Comparison of ENCODE assay signal across 34 cellular contexts in genomic region chr5:2378976-2379375, GRCh38.
"Had no signal": no experiment of that assay in that cellular context is flagged by ENCODE, and none has a peak within 500 bp of the region (broad histone marks: within the 10 kb centered on the region; RNA-seq: fewer than 3 reads in every experiment).

No MANE protein-coding gene starts in this region.

- H3K27me3 ChIP-seq: adrenal gland, body of pancreas, colonic mucosa, foreskin keratinocyte had no signal

- H3K9me3 Mint-ChIP-seq: activated CD4-positive, alpha-beta memory T cell treated with anti-CD3 and anti-CD28 coated beads for 36 hours; activated CD4-positive, alpha-beta T cell treated with anti-CD3 and anti-CD28 coated beads, Interleukin-2, amount 10 ng/mL, durations not matched to agents 24 days and 14 days; activated naive CD4-positive, alpha-beta T cell treated with anti-CD3 and anti-CD28 coated beads for 36 hours; activated naive CD4-positive, alpha-beta T cell treated with anti-CD3 and anti-CD28 coated beads, Interleukin-2, amount 50 U/mL, for 24 hours; activated naive CD8-positive, alpha-beta T cell treated with anti-CD3 and anti-CD28 coated beads for 36 hours; activated naive CD8-positive, alpha-beta T cell treated with anti-CD3 and anti-CD28 coated beads, Interleukin-2, amount 50 U/mL, for 24 hours; activated T-helper 1 cell treated with anti-CD3 and anti-CD28 coated beads, Interleukin-12 subunit alpha, Interleukin-12 subunit beta, Interleukin-2, Interleukin-4 antibody, amounts not matched to agents 30 ng/mL and 10 ng/mL and 1 ng/mL, durations not matched to agents 14 hours and 24 hours and 36 hours; activated T-helper 2 cell treated with anti-CD3 and anti-CD28 coated beads, Interferon-gamma antibody, Interleukin-2, Interleukin-4, amounts not matched to agents 10 μg/mL and 5 μg/mL and 100 μg/mL, durations not matched to agents 14 hours and 24 hours and 36 hours; endodermal cell; T-helper 2 cell treated with Interferon-gamma antibody and Interleukin-4, amounts not matched to agents 5 μg/mL and 100 μg/mL, for 36 hours had no signal

- H3K4me3 ChIP-seq: adrenal gland, body of pancreas, colonic mucosa, esophagus muscularis mucosa, gastroesophageal sphincter had no signal

- H3K27ac Mint-ChIP-seq: activated CD4-positive, alpha-beta memory T cell treated with anti-CD3 and anti-CD28 coated beads for 36 hours; activated CD4-positive, alpha-beta T cell treated with anti-CD3 and anti-CD28 coated beads for 36 hours; activated CD4-positive, alpha-beta T cell treated with anti-CD3 and anti-CD28 coated beads, Interleukin-2, amount 10 ng/mL, durations not matched to agents 24 days and 14 days; activated CD8-positive, alpha-beta memory T cell treated with anti-CD3 and anti-CD28 coated beads, Interleukin-2, amount 10 ng/mL, durations not matched to agents 7 days and 5 days; activated CD8-positive, alpha-beta T cell treated with anti-CD3 and anti-CD28 coated beads, Interleukin-2, amount 10 ng/mL, durations not matched to agents 7 days and 5 days; activated naive CD4-positive, alpha-beta T cell treated with anti-CD3 and anti-CD28 coated beads for 36 hours; activated naive CD4-positive, alpha-beta T cell treated with anti-CD3 and anti-CD28 coated beads, Interleukin-2, amount 50 U/mL, for 24 hours; activated naive CD8-positive, alpha-beta T cell treated with anti-CD3 and anti-CD28 coated beads for 36 hours; activated naive CD8-positive, alpha-beta T cell treated with anti-CD3 and anti-CD28 coated beads, Interleukin-2, amount 50 U/mL, for 24 hours; activated T-helper 1 cell treated with anti-CD3 and anti-CD28 coated beads, Interleukin-12 subunit alpha, Interleukin-12 subunit beta, Interleukin-2, Interleukin-4 antibody, amounts not matched to agents 30 ng/mL and 10 ng/mL and 1 ng/mL, durations not matched to agents 14 hours and 24 hours and 36 hours; activated T-helper 2 cell treated with anti-CD3 and anti-CD28 coated beads, Interferon-gamma antibody, Interleukin-2, Interleukin-4, amounts not matched to agents 10 μg/mL and 5 μg/mL and 100 μg/mL, durations not matched to agents 14 hours and 24 hours and 36 hours; endodermal cell; T-helper 17 cell; T-helper 2 cell treated with Interferon-gamma antibody and Interleukin-4, amounts not matched to agents 5 μg/mL and 100 μg/mL, for 36 hours had no signal

- H3K4me3 Mint-ChIP-seq: activated CD4-positive, alpha-beta memory T cell treated with anti-CD3 and anti-CD28 coated beads for 36 hours; activated CD4-positive, alpha-beta T cell treated with anti-CD3 and anti-CD28 coated beads for 36 hours; activated CD4-positive, alpha-beta T cell treated with anti-CD3 and anti-CD28 coated beads, Interleukin-2, amount 10 ng/mL, durations not matched to agents 24 days and 14 days; activated CD8-positive, alpha-beta memory T cell treated with anti-CD3 and anti-CD28 coated beads, Interleukin-2, amount 10 ng/mL, durations not matched to agents 7 days and 5 days; activated CD8-positive, alpha-beta T cell treated with anti-CD3 and anti-CD28 coated beads, Interleukin-2, amount 10 ng/mL, durations not matched to agents 7 days and 5 days; activated naive CD4-positive, alpha-beta T cell treated with anti-CD3 and anti-CD28 coated beads for 36 hours; activated naive CD4-positive, alpha-beta T cell treated with anti-CD3 and anti-CD28 coated beads, Interleukin-2, amount 50 U/mL, for 24 hours; activated naive CD8-positive, alpha-beta T cell treated with anti-CD3 and anti-CD28 coated beads for 36 hours; activated naive CD8-positive, alpha-beta T cell treated with anti-CD3 and anti-CD28 coated beads, Interleukin-2, amount 50 U/mL, for 24 hours; activated T-helper 1 cell treated with anti-CD3 and anti-CD28 coated beads, Interleukin-12 subunit alpha, Interleukin-12 subunit beta, Interleukin-2, Interleukin-4 antibody, amounts not matched to agents 30 ng/mL and 10 ng/mL and 1 ng/mL, durations not matched to agents 14 hours and 24 hours and 36 hours; endodermal cell; T-helper 17 cell; T-helper 2 cell treated with Interferon-gamma antibody and Interleukin-4, amounts not matched to agents 5 μg/mL and 100 μg/mL, for 36 hours had no signal

- H3K9me3 ChIP-seq: adrenal gland, body of pancreas, colonic mucosa, esophagus muscularis mucosa, gastroesophageal sphincter had no signal

- H3K27me3 Mint-ChIP-seq: activated CD4-positive, alpha-beta memory T cell treated with anti-CD3 and anti-CD28 coated beads for 36 hours; activated CD4-positive, alpha-beta T cell treated with anti-CD3 and anti-CD28 coated beads for 36 hours; activated CD4-positive, alpha-beta T cell treated with anti-CD3 and anti-CD28 coated beads, Interleukin-2, amount 10 ng/mL, durations not matched to agents 24 days and 14 days; activated CD8-positive, alpha-beta memory T cell treated with anti-CD3 and anti-CD28 coated beads, Interleukin-2, amount 10 ng/mL, durations not matched to agents 7 days and 5 days; activated naive CD4-positive, alpha-beta T cell treated with anti-CD3 and anti-CD28 coated beads, Interleukin-2, amount 50 U/mL, for 24 hours; activated naive CD8-positive, alpha-beta T cell treated with anti-CD3 and anti-CD28 coated beads for 36 hours; activated naive CD8-positive, alpha-beta T cell treated with anti-CD3 and anti-CD28 coated beads, Interleukin-2, amount 50 U/mL, for 24 hours; T-helper 17 cell had no signal

- ATAC-seq: activated CD4-positive, alpha-beta T cell treated with anti-CD3 and anti-CD28 coated beads for 36 hours; activated CD8-positive, alpha-beta memory T cell treated with anti-CD3 and anti-CD28 coated beads, Interleukin-2, amount 10 ng/mL, durations not matched to agents 7 days and 5 days; activated CD8-positive, alpha-beta T cell treated with anti-CD3 and anti-CD28 coated beads, Interleukin-2, amount 10 ng/mL, durations not matched to agents 7 days and 5 days; activated naive CD8-positive, alpha-beta T cell treated with anti-CD3 and anti-CD28 coated beads, Interleukin-2, amount 50 U/mL, for 24 hours; body of pancreas; foreskin keratinocyte; gastroesophageal sphincter; T-helper 17 cell had no signal

- H3K36me3 Mint-ChIP-seq: activated CD4-positive, alpha-beta memory T cell treated with anti-CD3 and anti-CD28 coated beads for 36 hours; activated CD8-positive, alpha-beta memory T cell treated with anti-CD3 and anti-CD28 coated beads, Interleukin-2, amount 10 ng/mL, durations not matched to agents 7 days and 5 days; activated naive CD4-positive, alpha-beta T cell treated with anti-CD3 and anti-CD28 coated beads, Interleukin-2, amount 50 U/mL, for 24 hours; activated naive CD8-positive, alpha-beta T cell treated with anti-CD3 and anti-CD28 coated beads for 36 hours had no signal

- DNase-seq: activated CD4-positive, alpha-beta memory T cell treated with anti-CD3 and anti-CD28 coated beads for 36 hours; activated CD4-positive, alpha-beta T cell treated with anti-CD3 and anti-CD28 coated beads for 36 hours; activated CD4-positive, alpha-beta T cell treated with anti-CD3 and anti-CD28 coated beads, Interleukin-2, amount 10 ng/mL, durations not matched to agents 24 days and 14 days; activated CD4-positive, CD25-positive, alpha-beta regulatory T cell; activated CD4-positive, CD25-positive, alpha-beta regulatory T cell treated with anti-CD3 and anti-CD28 coated beads, Interleukin-2, amount 50 U/mL, for 72 hours; activated CD8-positive, alpha-beta memory T cell treated with anti-CD3 and anti-CD28 coated beads, Interleukin-2, amount 10 ng/mL, durations not matched to agents 7 days and 5 days; activated CD8-positive, alpha-beta memory T cell treated with anti-CD3 and anti-CD28 coated beads, Interleukin-2, amount 50 U/mL, for 4 hours; activated CD8-positive, alpha-beta T cell treated with anti-CD3 and anti-CD28 coated beads, Interleukin-2, amount 10 ng/mL, durations not matched to agents 7 days and 5 days; activated effector memory CD4-positive, alpha-beta T cell treated with anti-CD3 and anti-CD28 coated beads, Interleukin-2, amount 50 U/mL, for 16 hours; activated naive CD4-positive, alpha-beta T cell treated with anti-CD3 and anti-CD28 coated beads for 36 hours; activated naive CD8-positive, alpha-beta T cell treated with anti-CD3 and anti-CD28 coated beads for 36 hours; activated naive CD8-positive, alpha-beta T cell treated with anti-CD3 and anti-CD28 coated beads, Interleukin-2, amount 50 U/mL, for 24 hours; activated T-cell treated with anti-CD3 and anti-CD28 coated beads, Interleukin-2, amount 50 U/mL, for 1 hour; activated T-cell treated with anti-CD3 and anti-CD28 coated beads, Interleukin-2, amount 50 U/mL, for 48 hours; adrenal gland; amygdala; aorta; body of pancreas; central memory CD4-positive, alpha-beta T cell; cerebellar nuclear complex; colonic mucosa; effector memory CD4-positive, alpha-beta T cell; endodermal cell; erythroblast; foreskin keratinocyte; T-helper 1 cell; T-helper 17 cell; T1000 had no signal

- H3K4me1 ChIP-seq: adrenal gland, body of pancreas, colonic mucosa, esophagus muscularis mucosa, foreskin keratinocyte, gastroesophageal sphincter had no signal

- H3K4me1 Mint-ChIP-seq: activated CD4-positive, alpha-beta T cell treated with anti-CD3 and anti-CD28 coated beads for 36 hours; activated CD4-positive, alpha-beta T cell treated with anti-CD3 and anti-CD28 coated beads, Interleukin-2, amount 10 ng/mL, durations not matched to agents 24 days and 14 days; activated CD8-positive, alpha-beta memory T cell treated with anti-CD3 and anti-CD28 coated beads, Interleukin-2, amount 10 ng/mL, durations not matched to agents 7 days and 5 days; activated naive CD4-positive, alpha-beta T cell treated with anti-CD3 and anti-CD28 coated beads, Interleukin-2, amount 50 U/mL, for 24 hours; activated naive CD8-positive, alpha-beta T cell treated with anti-CD3 and anti-CD28 coated beads for 36 hours; activated naive CD8-positive, alpha-beta T cell treated with anti-CD3 and anti-CD28 coated beads, Interleukin-2, amount 50 U/mL, for 24 hours; endodermal cell; T-helper 17 cell had no signal

- H3K36me3 ChIP-seq: adrenal gland, colonic mucosa, esophagus muscularis mucosa, gastroesophageal sphincter had no signal

- H3K27ac ChIP-seq: adrenal gland, body of pancreas, colonic mucosa, esophagus muscularis mucosa, foreskin keratinocyte, gastroesophageal sphincter had no signal
